ENCODE assay signal across 2 cellular contexts in the genomic region with DNA sequence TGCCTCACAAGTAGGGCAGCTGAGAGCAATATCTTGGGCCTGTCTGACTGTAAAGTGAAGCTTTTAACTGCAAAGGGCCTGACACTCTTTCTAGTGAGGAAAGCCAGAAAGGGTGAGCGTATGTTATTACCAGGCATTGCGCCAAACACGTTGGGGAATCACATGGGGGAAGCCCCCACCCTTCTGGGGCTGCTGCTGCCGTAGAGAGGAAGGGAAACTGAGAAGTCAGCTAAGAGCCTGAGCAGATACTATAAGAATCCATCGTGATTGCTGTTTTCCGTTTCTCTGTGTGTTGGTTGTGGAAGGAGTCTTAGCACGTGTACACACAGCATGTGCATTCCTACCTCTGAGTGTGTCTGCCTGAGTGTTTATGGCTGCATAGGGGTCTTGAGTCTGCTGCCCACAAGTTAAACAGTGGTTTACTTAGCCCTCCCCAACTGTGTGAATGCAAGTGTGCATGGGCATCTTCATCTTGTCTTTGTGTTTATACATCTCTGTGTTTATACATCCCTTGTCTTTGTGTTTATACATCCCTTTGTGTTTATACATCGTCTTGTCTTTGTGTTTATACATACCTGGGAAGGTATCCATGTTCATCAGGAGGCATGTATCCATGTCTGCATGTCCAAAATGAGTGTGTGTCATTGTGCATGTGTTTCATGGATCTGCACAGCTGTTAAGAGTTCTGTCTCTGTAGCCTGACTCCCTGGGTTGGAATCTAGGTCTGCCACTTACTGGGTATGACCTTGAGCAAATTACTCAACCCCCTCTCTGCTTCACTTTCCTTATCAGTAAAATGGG.
TF ChIP-seq lines count a peak whose summit lies in the region.

No MANE protein-coding gene starts in this region.

TF ChIP-seq in liver, 16 proteins besides CTCF, POLR2A, EP300 and RAD21:
- no peak for TF ChIP-seq FOXA1 (IDR thresholded peaks at IDR 0.05)
- no peak for TF ChIP-seq NR2F2 (IDR thresholded peaks at IDR 0.05)
- TF ChIP-seq, protein P1, sequence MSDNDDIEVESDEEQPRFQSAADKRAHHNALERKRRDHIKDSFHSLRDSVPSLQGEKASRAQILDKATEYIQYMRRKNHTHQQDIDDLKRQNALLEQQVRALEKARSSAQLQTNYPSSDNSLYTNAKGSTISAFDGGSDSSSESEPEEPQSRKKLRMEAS (IDR thresholded peaks at IDR 0.05) = peak; percentile 39
- peak in 1 of 2 donors; percentile 34 for TF ChIP-seq EGR1 (IDR thresholded peaks at IDR 0.05; ENCODE audit: low read depth in 2 of 2)

TF ChIP-seq in HepG2, 621 proteins besides CTCF, POLR2A, EP300 and RAD21:
- TF ChIP-seq, protein P2, sequence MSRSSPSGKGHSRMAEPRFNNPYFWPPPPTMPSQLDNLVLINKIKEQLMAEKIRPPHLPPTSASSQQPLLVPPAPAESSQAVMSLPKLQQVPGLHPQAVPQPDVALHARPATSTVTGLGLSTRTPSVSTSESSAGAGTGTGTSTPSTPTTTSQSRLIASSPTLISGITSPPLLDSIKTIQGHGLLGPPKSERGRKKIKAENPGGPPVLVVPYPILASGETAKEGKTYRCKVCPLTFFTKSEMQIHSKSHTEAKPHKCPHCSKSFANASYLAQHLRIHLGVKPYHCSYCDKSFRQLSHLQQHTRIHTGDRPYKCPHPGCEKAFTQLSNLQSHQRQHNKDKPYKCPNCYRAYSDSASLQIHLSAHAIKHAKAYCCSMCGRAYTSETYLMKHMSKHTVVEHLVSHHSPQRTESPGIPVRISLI (CRISPR knock-in tag; IDR thresholded peaks at IDR 0.05; ENCODE audit: borderline replicate concordance) = no peak
- no peak for TF ChIP-seq KAT8 (CRISPR knock-in tag; IDR thresholded peaks at IDR 0.05)
- TF ChIP-seq PLRG1 (conservative IDR thresholded peaks at IDR 0.05) = no peak
- TF ChIP-seq, protein P3, sequence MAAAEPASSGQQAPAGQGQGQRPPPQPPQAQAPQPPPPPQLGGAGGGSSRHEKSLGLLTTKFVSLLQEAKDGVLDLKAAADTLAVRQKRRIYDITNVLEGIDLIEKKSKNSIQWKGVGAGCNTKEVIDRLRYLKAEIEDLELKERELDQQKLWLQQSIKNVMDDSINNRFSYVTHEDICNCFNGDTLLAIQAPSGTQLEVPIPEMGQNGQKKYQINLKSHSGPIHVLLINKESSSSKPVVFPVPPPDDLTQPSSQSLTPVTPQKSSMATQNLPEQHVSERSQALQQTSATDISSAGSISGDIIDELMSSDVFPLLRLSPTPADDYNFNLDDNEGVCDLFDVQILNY (CRISPR knock-in tag; conservative IDR thresholded peaks at IDR 0.05) = no peak
- TF ChIP-seq, protein P4, sequence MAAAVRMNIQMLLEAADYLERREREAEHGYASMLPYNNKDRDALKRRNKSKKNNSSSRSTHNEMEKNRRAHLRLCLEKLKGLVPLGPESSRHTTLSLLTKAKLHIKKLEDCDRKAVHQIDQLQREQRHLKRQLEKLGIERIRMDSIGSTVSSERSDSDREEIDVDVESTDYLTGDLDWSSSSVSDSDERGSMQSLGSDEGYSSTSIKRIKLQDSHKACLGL (CRISPR knock-in tag; IDR thresholded peaks at IDR 0.05) = no peak
